In the genomic region with DNA sequence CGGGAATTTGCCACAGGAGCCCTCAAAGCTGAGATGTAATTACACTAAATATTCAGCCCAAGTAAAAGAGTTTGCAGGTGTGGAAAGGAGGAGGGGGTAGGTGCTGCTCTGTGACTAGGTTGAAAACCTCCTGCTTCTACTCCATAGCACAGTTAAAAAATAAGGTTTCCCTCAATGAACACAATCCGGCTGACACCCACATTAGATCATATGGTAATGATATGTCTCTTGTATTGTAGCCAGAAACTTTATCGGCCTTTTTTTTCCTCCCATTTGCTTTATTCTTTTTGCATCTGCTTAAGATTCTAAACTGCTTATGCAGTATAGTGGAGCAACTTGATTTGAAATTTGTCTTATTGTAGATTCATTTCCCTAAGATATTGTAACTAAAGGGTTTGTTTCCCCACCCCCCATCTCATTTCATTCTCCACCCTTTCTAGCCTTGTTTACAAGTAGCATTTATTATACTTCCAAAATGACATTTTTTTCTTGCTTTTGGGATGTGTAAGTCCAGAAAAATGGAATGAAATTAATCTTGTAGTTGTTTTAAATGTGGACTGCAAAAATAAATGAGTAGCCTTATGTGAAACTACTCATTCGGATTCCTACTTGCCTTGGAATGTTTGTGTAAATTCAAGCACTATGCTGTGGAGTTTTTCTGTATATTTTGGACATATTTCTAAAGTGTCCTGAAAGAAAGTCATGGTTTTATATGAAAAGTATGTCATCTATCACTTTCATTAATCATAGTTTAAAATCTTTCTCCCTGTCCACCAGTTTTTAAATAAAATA, we compare ENCODE assay signal across 9 cellular contexts. TPM values are rescaled to one million over a fixed set of nuclear protein-coding genes. Genes with fewer than 3 reads are reported as not detected.
A peak's percentile ranks its signal among the peaks of the same experiment; 100 is the strongest.
DNase-seq lines count a peak whose midpoint lies in the region; ATAC-seq and TF ChIP-seq lines count a peak whose summit lies in the region.
"Had no signal": no experiment of that assay in that cellular context is flagged by ENCODE, and none has a peak within 500 bp of the region (broad histone marks: within the 10 kb centered on the region; RNA-seq: fewer than 3 reads in every experiment).

A gene with protein sequence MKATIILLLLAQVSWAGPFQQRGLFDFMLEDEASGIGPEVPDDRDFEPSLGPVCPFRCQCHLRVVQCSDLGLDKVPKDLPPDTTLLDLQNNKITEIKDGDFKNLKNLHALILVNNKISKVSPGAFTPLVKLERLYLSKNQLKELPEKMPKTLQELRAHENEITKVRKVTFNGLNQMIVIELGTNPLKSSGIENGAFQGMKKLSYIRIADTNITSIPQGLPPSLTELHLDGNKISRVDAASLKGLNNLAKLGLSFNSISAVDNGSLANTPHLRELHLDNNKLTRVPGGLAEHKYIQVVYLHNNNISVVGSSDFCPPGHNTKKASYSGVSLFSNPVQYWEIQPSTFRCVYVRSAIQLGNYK (minus strand): TSS at position 154 of the 792 bp plus-strand sequence. CDS start 4,265 bp downstream, outside the sequence.

- H3K36me3 ChIP-seq in OCI-LY3 (replicated peaks; ENCODE audit: low read depth, low read length) (no peaks in the 10 kb centered on the region), thoracic aorta (no peaks in the 10 kb centered on the region)

- H3K4me1 Mint-ChIP-seq in mesothelial cell of epicardium = peaks cover 53% of the 10 kb centered on the region

- no peaks in the 10 kb centered on the region for H3K27me3 ChIP-seq in OCI-LY3 (ENCODE audit: low read depth, low read length)
- H3K27me3 ChIP-seq in thoracic aorta (replicated peaks; ENCODE audit: insufficient read depth) = no peaks in the 10 kb centered on the region

- H3K9ac ChIP-seq in OCI-LY3 (ENCODE audit: low read length) = no peak within 1 kb of the TSS

- H4K20me1 ChIP-seq in OCI-LY3 (ENCODE audit: insufficient read depth, low read length) = no peaks in the 10 kb centered on the region

- no peaks in the 10 kb centered on the region for H3K36me3 Mint-ChIP-seq in mesothelial cell of epicardium

- peak within 1 kb of the TSS; percentile 98 for H3K27ac Mint-ChIP-seq in mesothelial cell of epicardium

- peaks cover 18% of the 10 kb centered on the region for H3K4me1 ChIP-seq in OCI-LY3 (ENCODE audit: low read length)
- H3K4me1 ChIP-seq in thoracic aorta (ENCODE audit: control insufficient read depth in 1 of 2, low read depth in 2 of 2) = peaks cover 4 to 9% of the 10 kb centered on the region in 2 donors

- H3K4me3 ChIP-seq in OCI-LY3 (ENCODE audit: low read length) (no peak within 1 kb of the TSS), thoracic aorta (peak within 1 kb of the TSS; percentile 26)

- no peak within 1 kb of the TSS for H2AFZ ChIP-seq in OCI-LY3 (ENCODE audit: low read depth, low read length)

- DNase-seq in fibroblast of gingiva (ENCODE audit: low read depth) (peak; percentile 54), mesothelial cell of epicardium (ENCODE audit: low spot score in 2 of 2, unreplicated experiment in 2 of 2) (no peak), thoracic aorta (ENCODE audit: low spot score) (no peak), nucleus accumbens (lab: John Stamatoyannopoulos, UW) (no peak), superior temporal gyrus (ENCODE audit: extremely low spot score) (no peak)
- DNase-seq in activated CD4-positive, alpha-beta T cell treated with anti-CD3 and anti-CD28 coated beads for 1 hour = no peak
- DNase-seq: NCI-H1436 treated with DMSO at 0.1 percent for 48 hours had no signal

- H3K27me3 Mint-ChIP-seq in mesothelial cell of epicardium (ENCODE audit: low read depth) = no peaks in the 10 kb centered on the region

- H3K27ac ChIP-seq in OCI-LY3 (ENCODE audit: low read length) (no peak within 1 kb of the TSS), thoracic aorta (peak within 1 kb of the TSS in 1 of 2 donors; percentile 5)

- no peak within 1 kb of the TSS for H3K4me3 Mint-ChIP-seq in mesothelial cell of epicardium

- no peak for ATAC-seq in thoracic aorta (ENCODE audit: insufficient number of reproducible peaks, low FRiP score, low read depth)
- ATAC-seq in HG02678 (IDR thresholded peaks at IDR 0.05; ENCODE audit: unreplicated experiment) = no peak

- H3K79me2 ChIP-seq in OCI-LY3 (ENCODE audit: low read length) = no peaks in the 10 kb centered on the region

- H3K9me3 Mint-ChIP-seq in mesothelial cell of epicardium = no peaks in the 10 kb centered on the region

- no peak for TF ChIP-seq CTCF in OCI-LY3 (IDR thresholded peaks at IDR 0.05; ENCODE audit: low read depth, low read length)
- TF ChIP-seq CTCF in mesothelial cell of epicardium (IDR thresholded peaks at IDR 0.05; ENCODE audit: unreplicated experiment) = no peak
- TF ChIP-seq CTCF in thoracic aorta (IDR thresholded peaks at IDR 0.05) = no peak

- H3K4me2 ChIP-seq in OCI-LY3 (ENCODE audit: low read length) = peak within 1 kb of the TSS; percentile 16; the same call in 1 of the 2 replicates

- no peaks in the 10 kb centered on the region for H3K9me3 ChIP-seq in OCI-LY3 (ENCODE audit: insufficient read depth, low read length)
- no peaks in the 10 kb centered on the region for H3K9me3 ChIP-seq in thoracic aorta

RNA-seq across cellular contexts. Expression of the gene that starts here (rescaled TPM):
- total RNA-seq in mesothelial cell of epicardium (1,349 to 1,406 TPM (median 1,402 TPM) in 3 replicates), thoracic aorta (1,000 to 10,000 TPM in 1 of 2 donors, 100 to 1,000 TPM in 1; 869 to 1,972 TPM)
